ENCODE assay signal across 20 cellular contexts in the genomic region with DNA sequence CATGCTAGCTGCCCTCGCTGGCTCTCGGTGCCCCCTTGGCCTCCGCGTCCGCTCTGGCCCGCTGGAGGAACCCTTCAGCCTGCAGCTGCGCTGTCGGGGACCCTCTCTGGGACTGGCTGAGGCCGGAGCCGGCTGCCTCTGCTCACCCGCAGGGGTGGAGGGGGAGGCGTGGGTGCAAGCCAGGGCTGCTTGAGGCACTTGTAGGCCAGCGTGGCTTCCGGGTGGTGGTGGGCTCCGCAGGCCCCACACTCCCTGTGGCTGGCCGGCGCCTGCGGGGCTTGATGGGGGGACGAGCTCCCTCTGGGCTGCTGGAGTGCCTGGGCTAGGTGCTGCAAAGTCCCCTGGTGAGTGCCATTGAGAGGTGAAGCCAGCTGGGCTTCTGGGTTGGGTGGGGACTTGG.
"Had no signal": no experiment of that assay in that cellular context is flagged by ENCODE, and none has a peak within 500 bp of the region (broad histone marks: within the 10 kb centered on the region; RNA-seq: fewer than 3 reads in every experiment).

No MANE protein-coding gene starts in this region.

- H3K36me3 ChIP-seq: lower lobe of right lung, neutrophil, right atrium auricular region, tibial nerve, uterus had no signal

- H3K4me3 ChIP-seq: lower lobe of right lung, right atrium auricular region, skin epidermis, tibial nerve, uterus had no signal

- DNase-seq: hippocampal formation; left ventricle myocardium superior; lower lobe of right lung; mammary epithelial cell; mesenchymal stem cell; occipital lobe; stimulated activated CD4-positive, alpha-beta T cell treated with anti-CD3 and anti-CD28 coated beads, Interleukin-4, amount 100 ng/mL, for 24 hours; stimulated activated naive CD4-positive, alpha-beta T cell treated with Interleukin-2 at 50 U/mL for 16 hours; stimulated activated naive CD8-positive, alpha-beta T cell treated with anti-CD3 and anti-CD28 coated beads, Interleukin-15, amount 100 ng/mL, for 72 hours; substantia nigra; uterus had no signal

- ATAC-seq: left lobe of liver; left ventricle myocardium superior; naive thymus-derived CD8-positive, alpha-beta T cell; sciatic nerve; stimulated activated effector memory CD8-positive, alpha-beta T cell treated with anti-CD3 and anti-CD28 coated beads, Interleukin-12 subunit alpha, Interleukin-12 subunit beta, amount 100 ng/mL, for 72 hours; stimulated activated naive CD8-positive, alpha-beta T cell treated with anti-CD3 and anti-CD28 coated beads, Interleukin-15, amount 100 ng/mL, for 72 hours had no signal

- H3K27ac ChIP-seq: lower lobe of right lung, neutrophil, parathyroid adenoma, right atrium auricular region, skin epidermis, tibial nerve, uterus had no signal

- H3K27me3 ChIP-seq: neutrophil, right atrium auricular region, tibial nerve, uterus had no signal

- H3K9me3 ChIP-seq: uterus had no signal

- H3K4me1 ChIP-seq: lower lobe of right lung, parathyroid adenoma, right atrium auricular region, tibial nerve, uterus had no signal
